Comparison of ENCODE assay signal across 20 cellular contexts in the genomic region with DNA sequence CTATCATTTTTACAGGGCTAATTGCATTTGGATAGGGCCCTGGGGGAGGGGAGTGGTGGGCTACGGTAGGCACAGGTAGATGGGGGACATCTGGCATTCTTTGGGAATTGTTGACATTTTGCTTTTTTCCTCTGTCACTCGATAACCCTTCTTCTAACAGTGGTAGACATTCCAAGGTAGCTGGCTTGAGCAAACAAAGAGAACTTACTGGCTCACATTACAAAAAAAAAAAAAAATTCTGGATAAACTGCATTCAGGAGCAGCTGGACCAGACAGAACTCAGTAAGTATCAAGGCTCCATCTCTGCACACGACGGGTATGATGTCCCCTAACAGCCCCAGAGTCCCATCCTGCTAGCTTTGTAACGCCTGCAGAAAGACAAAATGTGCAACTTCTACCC.
"Had no signal": no experiment of that assay in that cellular context is flagged by ENCODE, and none has a peak within 500 bp of the region (broad histone marks: within the 10 kb centered on the region; RNA-seq: fewer than 3 reads in every experiment).

No MANE protein-coding gene starts in this region.

- H3K4me1 ChIP-seq: adrenal gland had no signal

- DNase-seq: activated T-cell treated with anti-CD3 and anti-CD28 coated beads, Interleukin-2, amount 50 U/mL, for 1 hour; adrenal gland; central memory CD4-positive, alpha-beta T cell; dermis blood vessel endothelial cell; effector CD8-positive, alpha-beta T cell; foreskin melanocyte; glutamatergic neuron; psoas muscle; stimulated activated CD4-positive, alpha-beta T cell treated with anti-CD3 and anti-CD28 coated beads, Interleukin-4, amount 100 ng/mL, for 24 hours; stimulated activated naive CD4-positive, alpha-beta T cell treated with Interleukin-2 at 50 U/mL for 16 hours; thyroid gland; upper lobe of right lung; WERI-Rb-1 had no signal

- FAIRE-seq: astrocyte had no signal

- H3K9me3 Mint-ChIP-seq: memory B cell had no signal

- H3K27ac ChIP-seq: adrenal gland, hepatocyte, psoas muscle, right atrium auricular region, thyroid gland, upper lobe of right lung, WERI-Rb-1 had no signal

- H3K9me3 ChIP-seq: adrenal gland, psoas muscle, right atrium auricular region, thyroid gland, upper lobe of right lung had no signal

- H3K36me3 Mint-ChIP-seq: activated naive CD4-positive, alpha-beta T cell treated with anti-CD3 and anti-CD28 coated beads, Interleukin-2, amount 50 U/mL, for 72 hours; memory B cell; natural killer cell treated with Interleukin-12 subunit alpha and Interleukin-12 subunit beta and Interleukin-15 and Interleukin-18, amount 100 ng/mL, for 72 hours had no signal

- H3K27me3 ChIP-seq: adrenal gland, hepatocyte, right atrium auricular region, thyroid gland, upper lobe of right lung had no signal

- H3K27me3 Mint-ChIP-seq: activated T-helper 17 cell treated with anti-CD3 and anti-CD28 coated beads, Interleukin-2, amount 50 U/mL, for 72 hours; memory B cell; natural killer cell treated with Interleukin-12 subunit alpha and Interleukin-12 subunit beta and Interleukin-15 and Interleukin-18, amount 100 ng/mL, for 72 hours had no signal

- H3K4me3 Mint-ChIP-seq: activated T-helper 17 cell treated with anti-CD3 and anti-CD28 coated beads, Interleukin-2, amount 50 U/mL, for 72 hours; memory B cell; natural killer cell treated with Interleukin-12 subunit alpha and Interleukin-12 subunit beta and Interleukin-15 and Interleukin-18, amount 100 ng/mL, for 72 hours had no signal

- H3K4me1 Mint-ChIP-seq: activated T-helper 17 cell treated with anti-CD3 and anti-CD28 coated beads, Interleukin-2, amount 50 U/mL, for 72 hours had no signal

- H3K4me2 ChIP-seq: hepatocyte had no signal

- H3K27ac Mint-ChIP-seq: activated naive CD4-positive, alpha-beta T cell treated with anti-CD3 and anti-CD28 coated beads, Interleukin-2, amount 50 U/mL, for 72 hours; activated T-helper 17 cell treated with anti-CD3 and anti-CD28 coated beads, Interleukin-2, amount 50 U/mL, for 72 hours; memory B cell; natural killer cell treated with Interleukin-12 subunit alpha and Interleukin-12 subunit beta and Interleukin-15 and Interleukin-18, amount 100 ng/mL, for 72 hours had no signal

- H3K36me3 ChIP-seq: adrenal gland, right atrium auricular region, thyroid gland, upper lobe of right lung, WERI-Rb-1 had no signal

- ATAC-seq: activated naive CD4-positive, alpha-beta T cell treated with anti-CD3 and anti-CD28 coated beads, Interleukin-2, amount 50 U/mL, for 72 hours; activated T-helper 17 cell treated with anti-CD3 and anti-CD28 coated beads, Interleukin-2, amount 50 U/mL, for 72 hours; natural killer cell treated with Interleukin-12 subunit alpha and Interleukin-12 subunit beta and Interleukin-15 and Interleukin-18, amount 100 ng/mL, for 72 hours; psoas muscle; upper lobe of right lung had no signal

- H3K4me3 ChIP-seq: adrenal gland, hepatocyte, psoas muscle, right atrium auricular region, thyroid gland, upper lobe of right lung had no signal
